Comparison of ENCODE assay signal across 25 cellular contexts in genomic region chr6:128095362-128095761, GRCh38.
"Had no signal": no experiment of that assay in that cellular context is flagged by ENCODE, and none has a peak within 500 bp of the region (broad histone marks: within the 10 kb centered on the region; RNA-seq: fewer than 3 reads in every experiment).

No MANE protein-coding gene starts in this region.

- H3K4me1 ChIP-seq: adrenal gland, ascending aorta, testis, vagina had no signal

- H3K4me1 Mint-ChIP-seq: natural killer cell had no signal

- H3K27me3 Mint-ChIP-seq: activated naive CD4-positive, alpha-beta T cell treated with anti-CD3 and anti-CD28 coated beads, Interleukin-2, amount 50 U/mL, for 24 hours; stimulated activated naive B cell treated with anti-CD40 and anti-IgM and Interleukin-4, amounts not matched to agents 10 μg/mL and 1 μg/mL and 100 μg/mL, for 72 hours; type B pancreatic cell had no signal

- H3K36me3 Mint-ChIP-seq: activated naive CD4-positive, alpha-beta T cell treated with anti-CD3 and anti-CD28 coated beads, Interleukin-2, amount 50 U/mL, for 24 hours; natural killer cell; type B pancreatic cell had no signal

- H3K27ac Mint-ChIP-seq: activated CD8-positive, alpha-beta T cell treated with anti-CD3 and anti-CD28 coated beads, Interleukin-2, amount 10 ng/mL, durations not matched to agents 7 days and 5 days; natural killer cell; stimulated activated naive B cell treated with anti-CD40 and anti-IgM and Interleukin-4, amounts not matched to agents 10 μg/mL and 1 μg/mL and 100 μg/mL, for 72 hours; type B pancreatic cell had no signal

- H3K4me3 ChIP-seq: adrenal gland, ascending aorta, left ventricle myocardium inferior, testis, vagina had no signal

- H3K4me3 Mint-ChIP-seq: activated CD8-positive, alpha-beta T cell treated with anti-CD3 and anti-CD28 coated beads, Interleukin-2, amount 10 ng/mL, durations not matched to agents 7 days and 5 days; activated naive CD4-positive, alpha-beta T cell treated with anti-CD3 and anti-CD28 coated beads, Interleukin-2, amount 50 U/mL, for 24 hours; natural killer cell; stimulated activated naive B cell treated with anti-CD40 and anti-IgM and Interleukin-4, amounts not matched to agents 10 μg/mL and 1 μg/mL and 100 μg/mL, for 72 hours; type B pancreatic cell had no signal

- H3K27ac ChIP-seq: adrenal gland, ascending aorta, brain microvascular endothelial cell, left ventricle myocardium inferior, testis, vagina had no signal

- DNase-seq: activated CD4-positive, alpha-beta T cell treated with anti-CD3 and anti-CD28 coated beads for 48 hours; activated CD4-positive, CD25-positive, alpha-beta regulatory T cell; activated CD8-positive, alpha-beta T cell treated with anti-CD3 and anti-CD28 coated beads, Interleukin-2, amount 10 ng/mL, durations not matched to agents 7 days and 5 days; activated gamma-delta T cell treated with Interleukin-2 at 50 U/mL for 16 hours; adrenal gland; brain microvascular endothelial cell; caudate nucleus; dermis blood vessel endothelial cell; effector CD8-positive, alpha-beta T cell; foreskin melanocyte; kidney glomerular epithelial cell; left ventricle myocardium inferior; mammary epithelial cell; midbrain; natural killer cell; retina; stimulated activated CD4-positive, alpha-beta T cell treated with anti-CD3 and anti-CD28 coated beads, Interleukin-2, amount 100 ng/mL, for 48 hours; stimulated activated CD8-positive, alpha-beta memory T cell treated with anti-CD3 and anti-CD28 coated beads, Interleukin-4, amount 100 ng/mL, for 48 hours; stimulated activated naive B cell treated with anti-CD40 and anti-IgM and Interleukin-4, amounts not matched to agents 10 μg/mL and 1 μg/mL and 100 μg/mL, for 72 hours; T1000; testis had no signal

- H3K36me3 ChIP-seq: adrenal gland, ascending aorta, brain microvascular endothelial cell, left ventricle myocardium inferior, vagina had no signal

- H3K27me3 ChIP-seq: adrenal gland, ascending aorta, brain microvascular endothelial cell, testis, vagina had no signal

- H3K9me3 Mint-ChIP-seq: activated naive CD4-positive, alpha-beta T cell treated with anti-CD3 and anti-CD28 coated beads, Interleukin-2, amount 50 U/mL, for 24 hours; natural killer cell; stimulated activated naive B cell treated with anti-CD40 and anti-IgM and Interleukin-4, amounts not matched to agents 10 μg/mL and 1 μg/mL and 100 μg/mL, for 72 hours; type B pancreatic cell had no signal

- H3K9me3 ChIP-seq: adrenal gland, ascending aorta, left ventricle myocardium inferior, testis, vagina had no signal
